Comparison of ENCODE assay signal across 26 cellular contexts in the genomic region with DNA sequence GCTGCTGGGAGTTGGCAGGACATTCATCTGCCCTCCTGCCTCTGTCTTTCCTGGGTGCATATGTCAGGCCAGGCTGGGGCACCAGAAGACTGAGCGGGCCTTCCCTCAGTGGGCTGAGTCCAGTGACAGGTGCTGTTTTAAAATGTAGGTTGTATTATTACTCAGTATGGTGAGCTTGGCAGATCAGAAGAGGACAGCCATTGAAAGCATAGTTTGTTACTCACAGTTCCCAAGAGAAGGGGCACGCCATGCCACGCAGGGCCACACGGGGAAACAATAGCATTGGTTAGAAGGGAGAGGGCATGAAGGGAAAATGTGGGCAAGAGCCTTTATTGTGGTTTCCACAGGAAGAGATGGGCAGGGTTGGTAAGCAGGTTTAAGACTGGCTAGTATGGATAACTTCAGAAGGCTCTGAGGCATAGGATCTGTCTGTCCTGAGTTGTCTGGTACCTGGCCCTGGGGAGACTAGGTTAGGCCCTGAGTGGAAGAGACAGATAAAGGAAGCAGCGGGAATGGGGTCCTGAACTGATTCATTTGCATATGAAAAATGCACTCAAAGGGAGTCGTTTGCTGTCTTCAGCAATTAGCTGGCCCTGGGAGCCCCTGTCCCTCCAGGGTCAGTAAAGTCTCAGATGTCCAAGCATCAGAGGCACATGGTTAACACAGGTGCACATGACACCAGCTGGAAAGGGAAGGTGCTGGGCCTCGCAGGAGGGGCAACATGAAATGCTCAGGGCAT.
A peak's percentile ranks its signal among the peaks of the same experiment; 100 is the strongest.
DNase-seq lines count a peak whose midpoint lies in the region; ATAC-seq lines count a peak whose summit lies in the region.
"Had no signal": no experiment of that assay in that cellular context is flagged by ENCODE, and none has a peak within 500 bp of the region (broad histone marks: within the 10 kb centered on the region; RNA-seq: fewer than 3 reads in every experiment).

No MANE protein-coding gene starts in this region.

- no peak overlapping the region for H3K4me3 ChIP-seq in NT2/D1 (ENCODE audit: insufficient read length, low read depth)
- H3K4me3 ChIP-seq: lung, uterus had no signal

- H3K9ac ChIP-seq in NT2/D1 (ENCODE audit: insufficient read length, low read depth) = no peak overlapping the region
- H3K9ac ChIP-seq: KMS-11 had no signal

- peak; percentile 6 for DNase-seq in activated naive CD8-positive, alpha-beta T cell treated with anti-CD3 and anti-CD28 coated beads, Interleukin-2, amount 50 U/mL, for 24 hours
- no peak for DNase-seq in activated naive CD8-positive, alpha-beta T cell treated with anti-CD3 and anti-CD28 coated beads for 36 hours
- DNase-seq in NT2/D1 (ENCODE audit: low read depth, low spot score) (peak; percentile 30), iPS-NIHi11 (ENCODE audit: low spot score) (peak; percentile 38), NCI-H2107 treated with DMSO at 0.1 percent for 48 hours (lab: John Stamatoyannopoulos, UW; ENCODE audit: unreplicated experiment) (no peak), NCI-H446 (lab: John Stamatoyannopoulos, UW) (no peak)
- DNase-seq in stimulated activated naive CD8-positive, alpha-beta T cell treated with anti-CD3 and anti-CD28 coated beads, Interleukin-15, amount 100 ng/mL, for 72 hours = no peak
- DNase-seq: activated CD4-positive, alpha-beta T cell treated with anti-CD3 and anti-CD28 coated beads, Interleukin-2, amount 50 U/mL, for 48 hours; activated CD8-positive, alpha-beta memory T cell treated with anti-CD3 and anti-CD28 coated beads, Interleukin-2, amount 50 U/mL, for 48 hours; activated naive CD4-positive, alpha-beta T cell treated with anti-CD3 and anti-CD28 coated beads, Interleukin-2, amount 10 ng/mL, durations not matched to agents 7 days and 5 days; amniotic stem cell; CD4-positive, CD25-positive, alpha-beta regulatory T cell; cerebellar nuclear complex; foreskin fibroblast; MM.1S; naive thymus-derived CD4-positive, alpha-beta T cell; NCI-H526 treated with DMSO at 0.1 percent for 48 hours; SIG-M5; T-helper 9 cell; uterus had no signal

- ATAC-seq in activated naive CD8-positive, alpha-beta T cell treated with anti-CD3 and anti-CD28 coated beads, Interleukin-2, amount 50 U/mL, for 24 hours = peak; percentile 79
- peak; percentile 63 for ATAC-seq in stimulated activated naive CD8-positive, alpha-beta T cell treated with anti-CD3 and anti-CD28 coated beads, Interleukin-15, amount 100 ng/mL, for 72 hours
- ATAC-seq in GM21825 (IDR thresholded peaks at IDR 0.05; ENCODE audit: unreplicated experiment) = no peak
- ATAC-seq: esophagus mucosa; naive thymus-derived CD4-positive, alpha-beta T cell had no signal

- H3K36me3 Mint-ChIP-seq in activated naive CD8-positive, alpha-beta T cell treated with anti-CD3 and anti-CD28 coated beads, Interleukin-2, amount 50 U/mL, for 24 hours (ENCODE audit: low read depth) = no peaks in the 10 kb centered on the region
- no peaks in the 10 kb centered on the region for H3K36me3 Mint-ChIP-seq in activated naive CD8-positive, alpha-beta T cell treated with anti-CD3 and anti-CD28 coated beads for 36 hours
- H3K36me3 Mint-ChIP-seq: activated naive CD4-positive, alpha-beta T cell treated with anti-CD3 and anti-CD28 coated beads, Interleukin-2, amount 10 ng/mL, durations not matched to agents 7 days and 5 days; brain; CD4-positive, CD25-positive, alpha-beta regulatory T cell; naive thymus-derived CD4-positive, alpha-beta T cell had no signal

- H3K4me1 ChIP-seq in NT2/D1 (ENCODE audit: insufficient read depth, insufficient read length) = peaks cover 6% of the 10 kb centered on the region
- H3K4me1 ChIP-seq: uterus had no signal

- H3K36me3 ChIP-seq in NT2/D1 (ENCODE audit: insufficient read depth, insufficient read length, low read length) = no peaks in the 10 kb centered on the region
- H3K36me3 ChIP-seq: uterus had no signal

- H3K27me3 ChIP-seq in NT2/D1 (ENCODE audit: insufficient read depth, insufficient read length) = no peaks in the 10 kb centered on the region
- H3K27me3 ChIP-seq: uterus had no signal

- H3K4me3 Mint-ChIP-seq in activated naive CD8-positive, alpha-beta T cell treated with anti-CD3 and anti-CD28 coated beads, Interleukin-2, amount 50 U/mL, for 24 hours = no peak overlapping the region
- H3K4me3 Mint-ChIP-seq in activated naive CD8-positive, alpha-beta T cell treated with anti-CD3 and anti-CD28 coated beads for 36 hours = no peak overlapping the region
- H3K4me3 Mint-ChIP-seq in stimulated activated naive CD8-positive, alpha-beta T cell treated with anti-CD3 and anti-CD28 coated beads, Interleukin-15, amount 100 ng/mL, for 72 hours = no peak overlapping the region
- H3K4me3 Mint-ChIP-seq: activated naive CD4-positive, alpha-beta T cell treated with anti-CD3 and anti-CD28 coated beads, Interleukin-2, amount 10 ng/mL, durations not matched to agents 7 days and 5 days; brain; CD4-positive, CD25-positive, alpha-beta regulatory T cell; naive thymus-derived CD4-positive, alpha-beta T cell; stimulated activated naive CD8-positive, alpha-beta T cell treated with anti-CD3 and anti-CD28 coated beads, Interleukin-15, Interleukin-2, amounts not matched to agents 100 ng/mL and 50 ng/mL, for 24 hours had no signal

- peaks cover 7% of the 10 kb centered on the region for H3K27me3 Mint-ChIP-seq in activated naive CD8-positive, alpha-beta T cell treated with anti-CD3 and anti-CD28 coated beads, Interleukin-2, amount 50 U/mL, for 24 hours
- H3K27me3 Mint-ChIP-seq in activated naive CD8-positive, alpha-beta T cell treated with anti-CD3 and anti-CD28 coated beads for 36 hours = no peaks in the 10 kb centered on the region
- peaks cover 17% of the 10 kb centered on the region for H3K27me3 Mint-ChIP-seq in stimulated activated naive CD8-positive, alpha-beta T cell treated with anti-CD3 and anti-CD28 coated beads, Interleukin-15, amount 100 ng/mL, for 72 hours

- no peaks in the 10 kb centered on the region for H3K9me3 ChIP-seq in NT2/D1 (ENCODE audit: insufficient read depth, low read length)
- H3K9me3 ChIP-seq: uterus had no signal

- H3K4me1 Mint-ChIP-seq in activated naive CD8-positive, alpha-beta T cell treated with anti-CD3 and anti-CD28 coated beads, Interleukin-2, amount 50 U/mL, for 24 hours = peaks cover 9% of the 10 kb centered on the region
- H3K4me1 Mint-ChIP-seq in activated naive CD8-positive, alpha-beta T cell treated with anti-CD3 and anti-CD28 coated beads for 36 hours = peaks cover 4% of the 10 kb centered on the region
- peaks cover 16% of the 10 kb centered on the region for H3K4me1 Mint-ChIP-seq in stimulated activated naive CD8-positive, alpha-beta T cell treated with anti-CD3 and anti-CD28 coated beads, Interleukin-15, amount 100 ng/mL, for 72 hours
- H3K4me1 Mint-ChIP-seq: activated naive CD4-positive, alpha-beta T cell treated with anti-CD3 and anti-CD28 coated beads, Interleukin-2, amount 10 ng/mL, durations not matched to agents 7 days and 5 days had no signal

- peaks cover 8% of the 10 kb centered on the region for H3K9me3 Mint-ChIP-seq in activated naive CD8-positive, alpha-beta T cell treated with anti-CD3 and anti-CD28 coated beads, Interleukin-2, amount 50 U/mL, for 24 hours
- H3K9me3 Mint-ChIP-seq in activated naive CD8-positive, alpha-beta T cell treated with anti-CD3 and anti-CD28 coated beads for 36 hours = no peaks in the 10 kb centered on the region
- H3K9me3 Mint-ChIP-seq in stimulated activated naive CD8-positive, alpha-beta T cell treated with anti-CD3 and anti-CD28 coated beads, Interleukin-15, amount 100 ng/mL, for 72 hours = no peaks in the 10 kb centered on the region
- H3K9me3 Mint-ChIP-seq: activated naive CD4-positive, alpha-beta T cell treated with anti-CD3 and anti-CD28 coated beads, Interleukin-2, amount 10 ng/mL, durations not matched to agents 7 days and 5 days had no signal

- H3K27ac Mint-ChIP-seq in activated naive CD8-positive, alpha-beta T cell treated with anti-CD3 and anti-CD28 coated beads, Interleukin-2, amount 50 U/mL, for 24 hours = peak overlapping the region; percentile 47
- H3K27ac Mint-ChIP-seq in activated naive CD8-positive, alpha-beta T cell treated with anti-CD3 and anti-CD28 coated beads for 36 hours = no peak overlapping the region
- H3K27ac Mint-ChIP-seq in stimulated activated naive CD8-positive, alpha-beta T cell treated with anti-CD3 and anti-CD28 coated beads, Interleukin-15, amount 100 ng/mL, for 72 hours = no peak overlapping the region
- H3K27ac Mint-ChIP-seq: activated naive CD4-positive, alpha-beta T cell treated with anti-CD3 and anti-CD28 coated beads, Interleukin-2, amount 10 ng/mL, durations not matched to agents 7 days and 5 days; stimulated activated naive CD8-positive, alpha-beta T cell treated with anti-CD3 and anti-CD28 coated beads, Interleukin-15, Interleukin-2, amounts not matched to agents 100 ng/mL and 50 ng/mL, for 24 hours had no signal

Comparison
In these comparisons a context has a peak if more than half of its experiments do, and no peak if none do; other contexts are left out.
1. DNase-seq: peak in activated naive CD8-positive, alpha-beta T cell treated with anti-CD3 and anti-CD28 coated beads, Interleukin-2, amount 50 U/mL, for 24 hours (single experiment), NT2/D1 (single experiment) and iPS-NIHi11 (single experiment); none in activated naive CD8-positive, alpha-beta T cell treated with anti-CD3 and anti-CD28 coated beads for 36 hours (single experiment), stimulated activated naive CD8-positive, alpha-beta T cell treated with anti-CD3 and anti-CD28 coated beads, Interleukin-15, amount 100 ng/mL, for 72 hours (0 of 2), NCI-H2107 treated with DMSO at 0.1 percent for 48 hours (single experiment) and NCI-H446 (0 of 2).